In genomic region chr11:64862914-64863313, GRCh38 we compare ENCODE assay signal across 9 cellular contexts. TPM values are rescaled to one million over a fixed set of nuclear protein-coding genes. Genes with fewer than 3 reads are reported as not detected.
DNase-seq lines count a peak whose midpoint lies in the region; TF ChIP-seq lines count a peak whose summit lies in the region.
"Had no signal": no experiment of that assay in that cellular context is flagged by ENCODE, and none has a peak within 500 bp of the region (broad histone marks: within the 10 kb centered on the region; RNA-seq: fewer than 3 reads in every experiment).

No MANE protein-coding gene starts in this region.

- peaks cover 71% of the 10 kb centered on the region for H3K4me1 Mint-ChIP-seq in T-helper 1 cell treated with Interleukin-12 subunit alpha and Interleukin-12 subunit beta and Interleukin-4 antibody, amounts not matched to agents 30 μg/mL and 1 μg/mL, for 36 hours (ENCODE audit: low read depth)

- peak overlapping the region; percentile 70 for H4K91ac ChIP-seq in mesenchymal stem cell (ENCODE audit: low read length)

- no peaks in the 10 kb centered on the region for H3K27me3 ChIP-seq in mesenchymal stem cell (ENCODE audit: control insufficient read depth in 1 of 2, insufficient read depth in 1 of 2, low read length in 2 of 2)
- H3K27me3 ChIP-seq in thyroid gland, result no peaks in the 10 kb centered on the region

- H3K79me1 ChIP-seq in mesenchymal stem cell (replicated peaks; ENCODE audit: low read length, poor library complexity, severe bottlenecking), result peaks cover 9% of the 10 kb centered on the region

- H3K4me3 Mint-ChIP-seq in T-helper 1 cell treated with Interleukin-12 subunit alpha and Interleukin-12 subunit beta and Interleukin-4 antibody, amounts not matched to agents 30 μg/mL and 1 μg/mL, for 36 hours, result peak overlapping the region; percentile 62

- peak overlapping the region; percentile 1 to 49 for H3K18ac ChIP-seq in mesenchymal stem cell (ENCODE audit: low read depth in 1 of 2, low read length in 2 of 2)

- H2BK12ac ChIP-seq in mesenchymal stem cell (ENCODE audit: low read length in 2 of 2), result peak overlapping the region; percentile 11 to 27

- intact Hi-C loops in thyroid gland (cut with DNase I), result no loop called here

- H2BK5ac ChIP-seq in mesenchymal stem cell (ENCODE audit: low read depth, low read length, poor library complexity, severe bottlenecking), result no peak overlapping the region

- no peak for TF ChIP-seq POLR2A in thyroid gland (IDR thresholded peaks at IDR 0.05)

- no peak overlapping the region for H2BK15ac ChIP-seq in mesenchymal stem cell (ENCODE audit: low read depth, poor library complexity, severe bottlenecking)

- peak overlapping the region in 1 of 2 experiments; percentile 29 for H3K14ac ChIP-seq in mesenchymal stem cell (ENCODE audit: low read length in 2 of 2)

- H3K36me3 ChIP-seq in mesenchymal stem cell (ENCODE audit: control insufficient read depth in 1 of 2, insufficient read depth in 2 of 2, low read depth in 1 of 2, low read length in 2 of 2) (peaks cover 29 to 31% of the 10 kb centered on the region in 2 experiments), thyroid gland (peaks cover 5 to 11% of the 10 kb centered on the region in 2 donors)

- no peak overlapping the region for H2AFZ ChIP-seq in mesenchymal stem cell (ENCODE audit: low read depth, low read length)

- no peaks in the 10 kb centered on the region for H3K9me3 ChIP-seq in mesenchymal stem cell (ENCODE audit: control insufficient read depth, low read length)
- no peaks in the 10 kb centered on the region for H3K9me3 ChIP-seq in thyroid gland

- peaks cover 25% of the 10 kb centered on the region for H3K36me3 Mint-ChIP-seq in T-helper 1 cell treated with Interleukin-12 subunit alpha and Interleukin-12 subunit beta and Interleukin-4 antibody, amounts not matched to agents 30 μg/mL and 1 μg/mL, for 36 hours (ENCODE audit: low read depth)

- 74% methylated on average over 9 of the region's 9 CpGs for WGBS in mesenchymal stem cell
- WGBS in thyroid gland, 2 donors, result 28 to 33% methylated on average over 7 to 9 of the region's 9 CpGs

- no peak for TF ChIP-seq CTCF in thyroid gland (IDR thresholded peaks at IDR 0.05)

- peak overlapping the region; percentile 14 for H2AK5ac ChIP-seq in mesenchymal stem cell (ENCODE audit: low read length, severe bottlenecking)

- H2BK120ac ChIP-seq in mesenchymal stem cell (ENCODE audit: low read depth, low read length), result peak overlapping the region; percentile 50

- H3K27ac ChIP-seq in angular gyrus (ENCODE audit: low read depth, low read length), result peak overlapping the region; percentile 37
- peak overlapping the region; percentile 95 for H3K27ac ChIP-seq in mesenchymal stem cell (ENCODE audit: low read length, poor library complexity, severe bottlenecking)
- peak overlapping the region; percentile 63 to 79 (median 72) for H3K27ac ChIP-seq in thyroid gland
- H3K27ac ChIP-seq: 22Rv1 had no signal

- no peak overlapping the region for H3K23ac ChIP-seq in mesenchymal stem cell (ENCODE audit: low read length in 2 of 2)

- H3K9ac ChIP-seq in mesenchymal stem cell (ENCODE audit: low read length), result peak overlapping the region; percentile 71

- H3K4me2 ChIP-seq in mesenchymal stem cell (ENCODE audit: low read length, poor library complexity, severe bottlenecking), result no peak overlapping the region

- no peak for DNase-seq in T-helper 1 cell
- no peak for DNase-seq in mesenchymal stem cell
- peak; percentile 54 to 60 for DNase-seq in thyroid gland
- no peak for DNase-seq in activated gamma-delta T cell treated with Interleukin-2 at 50 U/mL for 16 hours
- DNase-seq in HPDE6-E6E7 (ENCODE audit: extremely low spot score), result no peak
- DNase-seq in cortex of kidney (lab: John Stamatoyannopoulos, UW), result no peak

- H3K4ac ChIP-seq in mesenchymal stem cell (ENCODE audit: low read depth in 1 of 2, low read length in 2 of 2), result peak overlapping the region; percentile 24 to 69

- no peaks in the 10 kb centered on the region for H3K27me3 Mint-ChIP-seq in T-helper 1 cell treated with Interleukin-12 subunit alpha and Interleukin-12 subunit beta and Interleukin-4 antibody, amounts not matched to agents 30 μg/mL and 1 μg/mL, for 36 hours (ENCODE audit: low read depth)

- peak overlapping the region; percentile 9 for H4K8ac ChIP-seq in mesenchymal stem cell (ENCODE audit: low read length)

- H3K4me3 ChIP-seq in mesenchymal stem cell (ENCODE audit: insufficient read depth in 1 of 2, low read depth in 1 of 2, low read length in 2 of 2) (peak overlapping the region in 1 of 2 experiments; percentile 46), thyroid gland (replicated peaks in 1 of 3) (no peak overlapping the region)

- H3K9me3 Mint-ChIP-seq in T-helper 1 cell treated with Interleukin-12 subunit alpha and Interleukin-12 subunit beta and Interleukin-4 antibody, amounts not matched to agents 30 μg/mL and 1 μg/mL, for 36 hours, result no peaks in the 10 kb centered on the region

- H3K4me1 ChIP-seq in mesenchymal stem cell (ENCODE audit: control insufficient read depth, insufficient read depth, low read depth, low read length) (peaks cover 52% of the 10 kb centered on the region), thyroid gland (peaks cover 33 to 46% of the 10 kb centered on the region in 2 donors)

- H3K27ac Mint-ChIP-seq in T-helper 1 cell treated with Interleukin-12 subunit alpha and Interleukin-12 subunit beta and Interleukin-4 antibody, amounts not matched to agents 30 μg/mL and 1 μg/mL, for 36 hours, result peak overlapping the region; percentile 79

RNA-seq across cellular contexts. Expression of gene EHD1, which starts 15.5 kb away (rescaled TPM):
- polyA plus RNA-seq in mesenchymal stem cell (2013, experiment 1 of 2), result 57.6 TPM
- polyA plus RNA-seq in mesenchymal stem cell (2013, experiment 2 of 2), result 57.2 TPM
- total RNA-seq in thyroid gland, result 10 to 100 TPM; 53.5 to 90.7 (median 67.4) TPM

RNA-seq across cellular contexts. Expression of gene CDC42BPG, which starts 18.5 kb away (rescaled TPM):
- 0.26 TPM for polyA plus RNA-seq in mesenchymal stem cell (2013, experiment 1 of 2)
- polyA plus RNA-seq in mesenchymal stem cell (2013, experiment 2 of 2), result 0.21 TPM
- total RNA-seq in thyroid gland, result 10 to 100 TPM in 2 of 4 donors, 1 to 10 TPM in 2; 7.8 to 13.9 (median 10.2) TPM

RNA-seq across cellular contexts. Expression of gene MEN1, which starts 52.6 kb away (rescaled TPM):
- 30.3 TPM for polyA plus RNA-seq in mesenchymal stem cell (2013, experiment 1 of 2)
- polyA plus RNA-seq in mesenchymal stem cell (2013, experiment 2 of 2), result 29.2 TPM
- total RNA-seq in thyroid gland, result 10 to 100 TPM; 23.5 to 31.5 (median 25.1) TPM

RNA-seq across cellular contexts. Expression of gene ATG2A, which starts 54.1 kb away (rescaled TPM):
- 6.2 TPM for polyA plus RNA-seq in mesenchymal stem cell (2013, experiment 1 of 2)
- 6.0 TPM for polyA plus RNA-seq in mesenchymal stem cell (2013, experiment 2 of 2)
- 10 to 100 TPM; 19.5 to 43.1 (median 36.7) TPM for total RNA-seq in thyroid gland

RNA-seq across cellular contexts. Expression of gene MAP4K2, which starts 59.9 kb away (rescaled TPM):
- polyA plus RNA-seq in mesenchymal stem cell (2013, experiment 1 of 2), result 12.3 TPM
- polyA plus RNA-seq in mesenchymal stem cell (2013, experiment 2 of 2), result 13.7 TPM
- total RNA-seq in thyroid gland, result 10 to 100 TPM; 35.5 to 77.8 (median 37.5) TPM

Comparison
In these comparisons a context has a peak if more than half of its experiments do, and no peak if none do; other contexts are left out.
1. DNase-seq: peak in thyroid gland (2 of 2); none in T-helper 1 cell (0 of 5), mesenchymal stem cell (single experiment), activated gamma-delta T cell treated with Interleukin-2 at 50 U/mL for 16 hours (single experiment), HPDE6-E6E7 (single experiment) and cortex of kidney (single experiment).
2. H3K27ac ChIP-seq: peak in every context shown above with its lines; median percentile 95 in mesenchymal stem cell; 72 in thyroid gland; 37 in angular gyrus.